ENCODE assay signal across 13 cellular contexts in genomic region chr11:95074806-95075563, GRCh38. TPM values are rescaled to one million over a fixed set of nuclear protein-coding genes. Genes with fewer than 3 reads are reported as not detected.
A peak's percentile ranks its signal among the peaks of the same experiment; 100 is the strongest.
DNase-seq lines count a peak whose midpoint lies in the region; ATAC-seq, FAIRE-seq and TF ChIP-seq lines count a peak whose summit lies in the region.
"Had no signal": no experiment of that assay in that cellular context is flagged by ENCODE, and none has a peak within 500 bp of the region (broad histone marks: within the 10 kb centered on the region; RNA-seq: fewer than 3 reads in every experiment).

No MANE protein-coding gene starts in this region.

- no peak for TF ChIP-seq RAD21 in HepG2 (CRISPR knock-in tag; IDR thresholded peaks at IDR 0.05)

- H2AFZ ChIP-seq in HepG2 (ENCODE audit: low read length) = no peak overlapping the region

- intact Hi-C loops in HepG2 (cut with micrococcal nuclease; ENCODE audit: unreplicated experiment) = no loop called here

- H3K9me3 Mint-ChIP-seq in chondrocyte (ENCODE audit: low read depth) = no peaks in the 10 kb centered on the region
- no peaks in the 10 kb centered on the region for H3K9me3 Mint-ChIP-seq in stimulated activated naive B cell treated with anti-CD40 and anti-IgM and Interleukin-4, amounts not matched to agents 10 μg/mL and 1 μg/mL and 100 μg/mL, for 72 hours
- H3K9me3 Mint-ChIP-seq: naive B cell had no signal

- TF ChIP-seq POLR2A in HepG2 (IDR thresholded peaks at IDR 0.05; ENCODE audit: insufficient read depth in 1 of 2, low read depth in 2 of 2, low read length in 2 of 2) (no peak), upper lobe of left lung (IDR thresholded peaks at IDR 0.05) (no peak)

- peak overlapping the region; percentile 78 for H3K27ac Mint-ChIP-seq in chondrocyte (ENCODE audit: unreplicated experiment)
- no peak overlapping the region for H3K27ac Mint-ChIP-seq in stimulated activated naive B cell treated with anti-CD40 and anti-IgM and Interleukin-4, amounts not matched to agents 10 μg/mL and 1 μg/mL and 100 μg/mL, for 72 hours

- peaks cover 58% of the 10 kb centered on the region for H3K4me1 Mint-ChIP-seq in chondrocyte (ENCODE audit: low read depth)
- H3K4me1 Mint-ChIP-seq in stimulated activated naive B cell treated with anti-CD40 and anti-IgM and Interleukin-4, amounts not matched to agents 10 μg/mL and 1 μg/mL and 100 μg/mL, for 72 hours = peaks cover 14 to 29% of the 10 kb centered on the region in 2 donors

- TF ChIP-seq CTCF in chondrocyte (IDR thresholded peaks at IDR 0.05) = no peak
- no peak for TF ChIP-seq CTCF in HepG2 (CRISPR knock-in tag; IDR thresholded peaks at IDR 0.05)
- TF ChIP-seq CTCF in upper lobe of left lung (IDR thresholded peaks at IDR 0.05) = no peak

- 0 out of 2 replicates have a peak overlapping the region, but pooled peaks have one; percentile 16 for H3K4me2 ChIP-seq in HepG2 (ENCODE audit: low read depth, low read length)

- no peaks in the 10 kb centered on the region for H3K79me2 ChIP-seq in HepG2 (ENCODE audit: insufficient read depth, low read length)

- H3K27me3 ChIP-seq in HepG2 (ENCODE audit: control insufficient read depth in 1 of 2, insufficient read depth in 2 of 2, low read length in 2 of 2) = no peaks in the 10 kb centered on the region; a peak in 2 of 5 replicates
- H3K27me3 ChIP-seq in upper lobe of left lung = no peaks in the 10 kb centered on the region

- CTCF ChIA-PET in HepG2 (lab: Yijun Ruan, JAX; ENCODE audit: low intra/inter-chr PET ratio, low total read pairs) = no interaction called here

- POLR2A ChIA-PET in HepG2 (lab: Yijun Ruan, JAX) = no interaction called here

- no peak overlapping the region for H3K9ac ChIP-seq in HepG2 (ENCODE audit: insufficient read depth, low read depth, low read length)

- H3K9me3 ChIP-seq in HepG2 (ENCODE audit: low read length) = no peaks in the 10 kb centered on the region
- no peaks in the 10 kb centered on the region for H3K9me3 ChIP-seq in upper lobe of left lung

- peaks cover 3% of the 10 kb centered on the region; the same call in 1 of the 2 replicates for H4K20me1 ChIP-seq in HepG2 (ENCODE audit: insufficient read depth, low read length)

- H3K27ac ChIP-seq in HepG2 (ENCODE audit: extremely low read length, insufficient read depth, low read length) (no peak overlapping the region), upper lobe of left lung (peak overlapping the region; percentile 8 to 71 (median 64))

- H3K4me3 ChIP-seq in HepG2 (replicated peaks in 1 of 3; ENCODE audit: insufficient read depth in 1 of 3, low read depth in 2 of 3, low read length in 3 of 3) = no peak overlapping the region
- no peak overlapping the region for H3K4me3 ChIP-seq in upper lobe of left lung
- H3K4me3 ChIP-seq: GM12878 had no signal

- FAIRE-seq in HepG2 (lab: Jason Lieb, UNC) = no peak
- FAIRE-seq: GM12878 had no signal

- DNase-seq in NCI-H524 (lab: John Stamatoyannopoulos, UW) (peak; percentile 3 to 38), NCI-H524 treated with DMSO at 0.1 percent for 48 hours (lab: John Stamatoyannopoulos, UW) (no peak), chondrocyte (ENCODE audit: low spot score) (no peak), HepG2 (ENCODE audit: low spot score) (no peak), upper lobe of left lung (peak in 1 of 2 donors; percentile 79), germinal center (ENCODE audit: low spot score) (no peak)
- no peak for DNase-seq in stimulated activated naive B cell treated with anti-CD40 and anti-IgM and Interleukin-4, amounts not matched to agents 10 μg/mL and 1 μg/mL and 100 μg/mL, for 72 hours
- DNase-seq: ACHN, naive B cell had no signal

- WGBS in HepG2 (ENCODE audit: low lambda C conversion rate) = 32% methylated on average over 7 of the region's 8 CpGs
- WGBS in upper lobe of left lung, 2 donors = 15 to 25% methylated on average over 8 of the region's 8 CpGs

- H3K4me1 ChIP-seq in HepG2 (ENCODE audit: insufficient read depth, low read length) (peaks cover 6% of the 10 kb centered on the region; the same call in 1 of the 2 replicates), upper lobe of left lung (peaks cover 31 to 43% (median 35%) of the 10 kb centered on the region in 4 donors)

- in situ Hi-C loops in HepG2 (cut with HindIII; ENCODE audit: extremely low pct_ligation_motif_present, low pct_unique_long_range_greater_than_20kb) = loop anchor here (5.0 to 25.0 kb wide), 2 partner anchors 57 to 162 kb away; partner anchors contain the start of gene SESN3

- H3K4me3 Mint-ChIP-seq in chondrocyte (ENCODE audit: unreplicated experiment) = no peak overlapping the region
- no peak overlapping the region for H3K4me3 Mint-ChIP-seq in stimulated activated naive B cell treated with anti-CD40 and anti-IgM and Interleukin-4, amounts not matched to agents 10 μg/mL and 1 μg/mL and 100 μg/mL, for 72 hours
- H3K4me3 Mint-ChIP-seq: naive B cell had no signal

- H3K36me3 Mint-ChIP-seq in chondrocyte (ENCODE audit: low read depth) = peaks cover 8% of the 10 kb centered on the region
- peaks cover 8 to 14% of the 10 kb centered on the region in 2 donors for H3K36me3 Mint-ChIP-seq in stimulated activated naive B cell treated with anti-CD40 and anti-IgM and Interleukin-4, amounts not matched to agents 10 μg/mL and 1 μg/mL and 100 μg/mL, for 72 hours
- H3K36me3 Mint-ChIP-seq: naive B cell had no signal

- no TSS peak for BruUV-seq in HepG2 (replicated peaks; lab: Mats Ljungman, UMichigan)

- ATAC-seq in HepG2 = peak; percentile 41; the same call in 1 of the 3 replicates
- peak; percentile 23 to 67 for ATAC-seq in upper lobe of left lung (ENCODE audit: low FRiP score in 2 of 2)
- ATAC-seq in HG03025 (IDR thresholded peaks at IDR 0.05; ENCODE audit: low FRiP score, unreplicated experiment) = no peak
- no peak for ATAC-seq in stimulated activated naive B cell treated with anti-CD40 and anti-IgM and Interleukin-4, amounts not matched to agents 10 μg/mL and 1 μg/mL and 100 μg/mL, for 72 hours (replicated peaks)
- ATAC-seq: GM12878 had no signal

- TF ChIP-seq EP300 in HepG2 (IDR thresholded peaks at IDR 0.05; ENCODE audit: low read depth in 2 of 2, low read length in 2 of 2) (no peak), HepG2 (CRISPR knock-in tag; IDR thresholded peaks at IDR 0.05; ENCODE audit: borderline replicate concordance) (no peak), upper lobe of left lung (IDR thresholded peaks at IDR 0.05) (peak in 1 of 4 donors; percentile 29)

- no peaks in the 10 kb centered on the region for H3K27me3 Mint-ChIP-seq in chondrocyte (ENCODE audit: low read depth)
- H3K27me3 Mint-ChIP-seq in stimulated activated naive B cell treated with anti-CD40 and anti-IgM and Interleukin-4, amounts not matched to agents 10 μg/mL and 1 μg/mL and 100 μg/mL, for 72 hours = no peaks in the 10 kb centered on the region
- H3K27me3 Mint-ChIP-seq: naive B cell had no signal

- H3K36me3 ChIP-seq in HepG2 (replicated peaks in 1 of 2; ENCODE audit: control insufficient read depth in 1 of 2, insufficient read depth in 2 of 2, low read length in 2 of 2) (no peaks in the 10 kb centered on the region), upper lobe of left lung (no peaks in the 10 kb centered on the region)

RNA-seq across cellular contexts. Expression of gene SRSF8, which starts 8.3 kb away (rescaled TPM):
- total RNA-seq in chondrocyte (45.2 to 48.6 TPM (median 45.5 TPM) in 3 replicates), HepG2 (2016; rRNA removed; fragmentation: Illumina TruSeq; extraction: Trizol) (25.8 and 33.0 TPM in 2 replicates), upper lobe of left lung (10 to 100 TPM; 16.8 to 42.9 (median 35.7) TPM)
- 9.6 and 12.2 TPM in 2 replicates for total RNA-seq in HepG2 (2016; cell fraction: cytosol; rRNA removed; fragmentation: Illumina TruSeq; extraction: Trizol; ENCODE audit: low read depth)
- total RNA-seq in HepG2 (2016; cell fraction: insoluble cytoplasmic fraction; rRNA removed; fragmentation: Illumina TruSeq; extraction: Trizol) = 23.0 and 30.3 TPM in 2 replicates
- 27.0 and 27.8 TPM in 2 replicates for total RNA-seq in HepG2 (2016; cell fraction: membrane; rRNA removed; fragmentation: Illumina TruSeq; extraction: Trizol)
- total RNA-seq in HepG2 (2016; cell fraction: nucleus; rRNA removed; fragmentation: Illumina TruSeq; extraction: Trizol) = 15.5 and 15.9 TPM in 2 replicates
- polyA plus RNA-seq in HepG2 (2011; rRNA removed) = 21.8 and 22.2 TPM in 2 replicates
- 13.2 and 19.2 TPM in 2 replicates for polyA plus RNA-seq in HepG2 (2011; cell fraction: cytosol; rRNA removed)
- polyA plus RNA-seq in HepG2 (2011; cell fraction: nucleus; rRNA removed) = 10.1 and 13.8 TPM in 2 replicates
- 22.3 and 23.1 TPM in 2 replicates for polyA plus RNA-seq in HepG2 (2012)
- polyA plus RNA-seq in HepG2 (2016; cell fraction: cytosol; fragmentation: Illumina TruSeq; extraction: Trizol; ENCODE audit: low read depth) = 15.5 and 15.7 TPM in 2 replicates
- polyA plus RNA-seq in HepG2 (2016; cell fraction: insoluble cytoplasmic fraction; fragmentation: Illumina TruSeq; extraction: Trizol; ENCODE audit: low read depth) = 39.8 and 40.4 TPM in 2 replicates
- polyA plus RNA-seq in HepG2 (2016; cell fraction: membrane; fragmentation: Illumina TruSeq; extraction: Trizol; ENCODE audit: low read depth) = 26.1 and 26.7 TPM in 2 replicates
- 25.6 and 28.8 TPM in 2 replicates for polyA plus RNA-seq in HepG2 (2016; cell fraction: nucleus; fragmentation: Illumina TruSeq; extraction: Trizol; ENCODE audit: insufficient read depth, low read depth)
- polyA minus RNA-seq in HepG2 (2011; rRNA and poly(A)+ RNA removed; ENCODE audit: low replicate concordance) = 18.5 and 20.8 TPM in 2 replicates
- polyA minus RNA-seq in HepG2 (2011; cell fraction: cytosol; rRNA and poly(A)+ RNA removed) = 8.7 and 9.5 TPM in 2 replicates
- polyA minus RNA-seq in HepG2 (2011; cell fraction: nucleus; rRNA and poly(A)+ RNA removed) = 11.7 and 14.9 TPM in 2 replicates

RNA-seq across cellular contexts. Expression of gene ENDOD1, which starts 14.7 kb away (rescaled TPM):
- total RNA-seq in chondrocyte (48.0 to 71.1 TPM (median 67.9 TPM) in 3 replicates), HepG2 (2016; rRNA removed; fragmentation: Illumina TruSeq; extraction: Trizol) (4.3 and 6.8 TPM in 2 replicates), upper lobe of left lung (10 to 100 TPM; 15.7 to 37.3 (median 27.1) TPM)
- total RNA-seq in HepG2 (2016; cell fraction: cytosol; rRNA removed; fragmentation: Illumina TruSeq; extraction: Trizol; ENCODE audit: low read depth) = 0.30 and 0.62 TPM in 2 replicates
- 4.0 and 6.7 TPM in 2 replicates for total RNA-seq in HepG2 (2016; cell fraction: insoluble cytoplasmic fraction; rRNA removed; fragmentation: Illumina TruSeq; extraction: Trizol)
- total RNA-seq in HepG2 (2016; cell fraction: membrane; rRNA removed; fragmentation: Illumina TruSeq; extraction: Trizol) = 2.4 and 3.2 TPM in 2 replicates
- 5.9 and 7.0 TPM in 2 replicates for total RNA-seq in HepG2 (2016; cell fraction: nucleus; rRNA removed; fragmentation: Illumina TruSeq; extraction: Trizol)
- polyA plus RNA-seq in HepG2 (2011; rRNA removed) = 2.0 and 2.1 TPM in 2 replicates
- 1.7 and 2.3 TPM in 2 replicates for polyA plus RNA-seq in HepG2 (2011; cell fraction: cytosol; rRNA removed)
- polyA plus RNA-seq in HepG2 (2011; cell fraction: nucleus; rRNA removed) = 0.72 and 1.2 TPM in 2 replicates
- 2.1 and 2.3 TPM in 2 replicates for polyA plus RNA-seq in HepG2 (2012)
- 0.43 and 0.46 TPM in 2 replicates for polyA plus RNA-seq in HepG2 (2016; cell fraction: cytosol; fragmentation: Illumina TruSeq; extraction: Trizol; ENCODE audit: low read depth)
- polyA plus RNA-seq in HepG2 (2016; cell fraction: insoluble cytoplasmic fraction; fragmentation: Illumina TruSeq; extraction: Trizol; ENCODE audit: low read depth) = 2.3 and 3.0 TPM in 2 replicates
- 1.1 and 1.3 TPM in 2 replicates for polyA plus RNA-seq in HepG2 (2016; cell fraction: membrane; fragmentation: Illumina TruSeq; extraction: Trizol; ENCODE audit: low read depth)
- 5.2 and 5.9 TPM in 2 replicates for polyA plus RNA-seq in HepG2 (2016; cell fraction: nucleus; fragmentation: Illumina TruSeq; extraction: Trizol; ENCODE audit: insufficient read depth, low read depth)
- polyA minus RNA-seq in HepG2 (2011; rRNA and poly(A)+ RNA removed; ENCODE audit: low replicate concordance) = 2.9 and 4.8 TPM in 2 replicates
- 3.1 and 3.2 TPM in 2 replicates for polyA minus RNA-seq in HepG2 (2011; cell fraction: cytosol; rRNA and poly(A)+ RNA removed)
- 2.2 and 3.5 TPM in 2 replicates for polyA minus RNA-seq in HepG2 (2011; cell fraction: nucleus; rRNA and poly(A)+ RNA removed)

RNA-seq across cellular contexts. Expression of gene KDM4F, which starts 25.8 kb away (rescaled TPM):
- not detected in 3 replicates for total RNA-seq in chondrocyte
- total RNA-seq in HepG2 (2016; rRNA removed; fragmentation: Illumina TruSeq; extraction: Trizol) = not detected in 2 replicates
- not detected in 2 replicates for total RNA-seq in HepG2 (2016; cell fraction: cytosol; rRNA removed; fragmentation: Illumina TruSeq; extraction: Trizol; ENCODE audit: low read depth)
- total RNA-seq in HepG2 (2016; cell fraction: insoluble cytoplasmic fraction; rRNA removed; fragmentation: Illumina TruSeq; extraction: Trizol) = not detected in 2 replicates
- not detected in 2 replicates for total RNA-seq in HepG2 (2016; cell fraction: membrane; rRNA removed; fragmentation: Illumina TruSeq; extraction: Trizol)
- not detected in 2 replicates for total RNA-seq in HepG2 (2016; cell fraction: nucleus; rRNA removed; fragmentation: Illumina TruSeq; extraction: Trizol)
- not detected in 2 replicates for polyA plus RNA-seq in HepG2 (2011; rRNA removed)
- not detected in 2 replicates for polyA plus RNA-seq in HepG2 (2011; cell fraction: cytosol; rRNA removed)
- not detected in 2 replicates for polyA plus RNA-seq in HepG2 (2011; cell fraction: nucleus; rRNA removed)
- not detected in 2 replicates for polyA plus RNA-seq in HepG2 (2012)
- not detected in 2 replicates for polyA plus RNA-seq in HepG2 (2016; cell fraction: cytosol; fragmentation: Illumina TruSeq; extraction: Trizol; ENCODE audit: low read depth)
- polyA plus RNA-seq in HepG2 (2016; cell fraction: insoluble cytoplasmic fraction; fragmentation: Illumina TruSeq; extraction: Trizol; ENCODE audit: low read depth) = not detected in 2 replicates
- not detected in 2 replicates for polyA plus RNA-seq in HepG2 (2016; cell fraction: membrane; fragmentation: Illumina TruSeq; extraction: Trizol; ENCODE audit: low read depth)
- not detected in 2 replicates for polyA plus RNA-seq in HepG2 (2016; cell fraction: nucleus; fragmentation: Illumina TruSeq; extraction: Trizol; ENCODE audit: insufficient read depth, low read depth)
- polyA minus RNA-seq in HepG2 (2011; rRNA and poly(A)+ RNA removed; ENCODE audit: low replicate concordance) = not detected in 2 replicates
- not detected in 2 replicates for polyA minus RNA-seq in HepG2 (2011; cell fraction: cytosol; rRNA and poly(A)+ RNA removed)
- not detected in 2 replicates for polyA minus RNA-seq in HepG2 (2011; cell fraction: nucleus; rRNA and poly(A)+ RNA removed)
- total RNA-seq in upper lobe of left lung = not detected
- total RNA-seq: fibroblast of lung, GM12878, NCI-H460 had no signal
- polyA plus RNA-seq: fibroblast of lung, GM12878 had no signal

RNA-seq across cellular contexts. Expression of gene KDM4E, which starts 49.9 kb away (rescaled TPM):
- total RNA-seq in chondrocyte (not detected in 3 replicates), HepG2 (2016; rRNA removed; fragmentation: Illumina TruSeq; extraction: Trizol) (not detected in 2 replicates), upper lobe of left lung (not detected)
- not detected in 2 replicates for total RNA-seq in HepG2 (2016; cell fraction: cytosol; rRNA removed; fragmentation: Illumina TruSeq; extraction: Trizol; ENCODE audit: low read depth)
- not detected in 2 replicates for total RNA-seq in HepG2 (2016; cell fraction: insoluble cytoplasmic fraction; rRNA removed; fragmentation: Illumina TruSeq; extraction: Trizol)
- total RNA-seq in HepG2 (2016; cell fraction: membrane; rRNA removed; fragmentation: Illumina TruSeq; extraction: Trizol) = not detected in 2 replicates
- total RNA-seq in HepG2 (2016; cell fraction: nucleus; rRNA removed; fragmentation: Illumina TruSeq; extraction: Trizol) = not detected in 2 replicates
- not detected in 2 replicates for polyA plus RNA-seq in HepG2 (2011; rRNA removed)
- polyA plus RNA-seq in HepG2 (2011; cell fraction: cytosol; rRNA removed) = not detected in 2 replicates
- polyA plus RNA-seq in HepG2 (2011; cell fraction: nucleus; rRNA removed) = not detected in 2 replicates
- not detected in 2 replicates for polyA plus RNA-seq in HepG2 (2012)
- polyA plus RNA-seq in HepG2 (2016; cell fraction: cytosol; fragmentation: Illumina TruSeq; extraction: Trizol; ENCODE audit: low read depth) = not detected in 2 replicates
- polyA plus RNA-seq in HepG2 (2016; cell fraction: insoluble cytoplasmic fraction; fragmentation: Illumina TruSeq; extraction: Trizol; ENCODE audit: low read depth) = not detected in 2 replicates
- not detected in 2 replicates for polyA plus RNA-seq in HepG2 (2016; cell fraction: membrane; fragmentation: Illumina TruSeq; extraction: Trizol; ENCODE audit: low read depth)
- polyA plus RNA-seq in HepG2 (2016; cell fraction: nucleus; fragmentation: Illumina TruSeq; extraction: Trizol; ENCODE audit: insufficient read depth, low read depth) = not detected in 2 replicates
- not detected in 2 replicates for polyA minus RNA-seq in HepG2 (2011; rRNA and poly(A)+ RNA removed; ENCODE audit: low replicate concordance)
- polyA minus RNA-seq in HepG2 (2011; cell fraction: cytosol; rRNA and poly(A)+ RNA removed) = not detected in 2 replicates
- not detected in 2 replicates for polyA minus RNA-seq in HepG2 (2011; cell fraction: nucleus; rRNA and poly(A)+ RNA removed)
- total RNA-seq: fibroblast of lung, GM12878, NCI-H460 had no signal
- polyA plus RNA-seq: fibroblast of lung, GM12878 had no signal

Comparison
In these comparisons a context has a peak if more than half of its experiments do, and no peak if none do; other contexts are left out.
1. DNase-seq: peak in NCI-H524 (2 of 2); none in NCI-H524 treated with DMSO at 0.1 percent for 48 hours (single experiment), chondrocyte (single experiment), HepG2 (single experiment), germinal center (single experiment) and stimulated activated naive B cell treated with anti-CD40 and anti-IgM and Interleukin-4, amounts not matched to agents 10 μg/mL and 1 μg/mL and 100 μg/mL, for 72 hours (single experiment).
2. ATAC-seq: peak in HepG2 (single experiment) and upper lobe of left lung (2 of 2); none in HG03025 (single experiment) and stimulated activated naive B cell treated with anti-CD40 and anti-IgM and Interleukin-4, amounts not matched to agents 10 μg/mL and 1 μg/mL and 100 μg/mL, for 72 hours (0 of 2).